ENCODE assay signal across 8 cellular contexts in genomic region chr6:16964553-16965499, GRCh38.
DNase-seq lines count a peak whose midpoint lies in the region; ATAC-seq and TF ChIP-seq lines count a peak whose summit lies in the region.

No MANE protein-coding gene starts in this region.

- TF ChIP-seq POLR2A in testis (IDR thresholded peaks at IDR 0.05), result no peak

- H3K36me3 ChIP-seq in RWPE2 (ENCODE audit: low read depth) (no peaks in the 10 kb centered on the region), testis (ENCODE audit: low read depth, missing control alignments) (no peaks in the 10 kb centered on the region)

- no peak overlapping the region for H3K4me3 Mint-ChIP-seq in IgD-negative memory B cell

- 16 to 20% methylated on average over 19 to 21 of the region's 21 CpGs for WGBS in testis, 2 donors

- no peaks in the 10 kb centered on the region for H3K9me3 Mint-ChIP-seq in IgD-negative memory B cell

- H3K9me3 ChIP-seq in RWPE2 (ENCODE audit: severe bottlenecking), result no peaks in the 10 kb centered on the region
- no peaks in the 10 kb centered on the region for H3K9me3 ChIP-seq in testis

- DNase-seq in COR-L47 (lab: John Stamatoyannopoulos, UW) (peak; percentile 87), RWPE2 (ENCODE audit: low spot score) (no peak), foreskin keratinocyte (peak in 1 of 2 donors; percentile 39), omental fat pad (ENCODE audit: low spot score) (peak; percentile 59), testis (peak; percentile 89)
- peak; percentile 39 for DNase-seq in activated effector memory CD4-positive, alpha-beta T cell treated with Interleukin-2 at 50 U/mL for 16 hours

- peak overlapping the region in 2 of 3 donors; percentile 36 to 50 for H3K27ac Mint-ChIP-seq in IgD-negative memory B cell

- H3K36me3 Mint-ChIP-seq in IgD-negative memory B cell, result no peaks in the 10 kb centered on the region

- ATAC-seq in GM21360 (IDR thresholded peaks at IDR 0.05; ENCODE audit: unreplicated experiment) (peak; percentile 78), RWPE2 (ENCODE audit: low read depth) (peak; percentile 83), foreskin keratinocyte (peak; percentile 89), omental fat pad (ENCODE audit: low FRiP score) (peak; percentile 76)

- peaks cover 0 to 3% (median 2%) of the 10 kb centered on the region in 3 donors for H3K4me1 Mint-ChIP-seq in IgD-negative memory B cell

- no peaks in the 10 kb centered on the region for H3K4me1 ChIP-seq in RWPE2 (ENCODE audit: insufficient read depth, poor library complexity, severe bottlenecking)
- H3K4me1 ChIP-seq in foreskin keratinocyte, result no peaks in the 10 kb centered on the region
- H3K4me1 ChIP-seq in testis, result peaks cover 8% of the 10 kb centered on the region

- H3K27ac ChIP-seq in RWPE2 (ENCODE audit: poor library complexity, severe bottlenecking), result no peak overlapping the region
- no peak overlapping the region for H3K27ac ChIP-seq in foreskin keratinocyte
- H3K27ac ChIP-seq in testis, result no peak overlapping the region

- H3K27me3 ChIP-seq in RWPE2 (ENCODE audit: insufficient read depth, poor library complexity, severe bottlenecking) (no peaks in the 10 kb centered on the region), foreskin keratinocyte (peaks cover 1% of the 10 kb centered on the region), testis (no peaks in the 10 kb centered on the region)

- peak; percentile 88 for TF ChIP-seq CTCF in RWPE2 (IDR thresholded peaks at IDR 0.05; ENCODE audit: poor library complexity, severe bottlenecking)
- peak; percentile 89 for TF ChIP-seq CTCF in foreskin keratinocyte (conservative IDR thresholded peaks at IDR 0.05)
- TF ChIP-seq CTCF in omental fat pad (IDR thresholded peaks at IDR 0.05), result peak in 1 of 3 donors; percentile 30
- TF ChIP-seq CTCF in testis (IDR thresholded peaks at IDR 0.05), result peak; percentile 30 to 87 (median 69)

- peaks cover 8% of the 10 kb centered on the region for H3K27me3 Mint-ChIP-seq in IgD-negative memory B cell

- no peak overlapping the region for H3K4me3 ChIP-seq in RWPE2 (ENCODE audit: severe bottlenecking)
- peak overlapping the region; percentile 10 to 39 for H3K4me3 ChIP-seq in testis

- intact Hi-C loops in testis (cut with DNase I; ENCODE audit: low total_unique reads), result no loop called here
